1 cellular context compared by ENCODE assay signal in the genomic region with DNA sequence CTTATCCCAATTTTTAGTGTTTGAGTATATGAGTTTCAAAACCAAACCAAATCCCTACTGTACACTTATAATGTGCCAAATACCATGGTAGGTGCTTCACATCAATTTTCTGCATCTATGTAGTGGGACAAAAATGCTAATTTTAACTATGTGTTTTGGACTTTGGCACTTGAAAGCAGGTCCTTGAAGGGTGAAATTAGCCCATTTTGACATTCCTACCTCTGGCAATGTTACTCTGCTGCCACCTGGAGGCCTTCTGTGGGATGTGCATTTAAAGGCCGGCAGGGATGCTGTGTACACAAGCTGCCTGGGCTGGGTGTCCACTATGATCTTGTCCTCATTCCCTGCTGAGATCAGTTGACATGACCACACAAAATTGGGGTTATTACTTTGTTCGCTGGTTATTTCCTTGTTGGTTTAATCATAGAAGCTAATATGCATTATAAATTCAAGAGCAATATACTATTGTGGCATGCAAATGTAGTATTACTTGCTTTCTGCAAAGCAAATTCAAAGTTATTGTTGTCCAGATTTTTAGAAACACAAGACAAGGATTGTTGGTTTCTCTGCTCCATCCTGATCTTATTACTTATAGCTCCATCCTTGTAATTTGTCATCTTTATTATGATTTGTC.
TF ChIP-seq lines count a peak whose summit lies in the region.

No MANE protein-coding gene starts in this region.

TF ChIP-seq in IMR-90, 13 proteins besides CTCF, POLR2A, EP300 and RAD21 (continued from another document):
- TF ChIP-seq, protein P1, sequence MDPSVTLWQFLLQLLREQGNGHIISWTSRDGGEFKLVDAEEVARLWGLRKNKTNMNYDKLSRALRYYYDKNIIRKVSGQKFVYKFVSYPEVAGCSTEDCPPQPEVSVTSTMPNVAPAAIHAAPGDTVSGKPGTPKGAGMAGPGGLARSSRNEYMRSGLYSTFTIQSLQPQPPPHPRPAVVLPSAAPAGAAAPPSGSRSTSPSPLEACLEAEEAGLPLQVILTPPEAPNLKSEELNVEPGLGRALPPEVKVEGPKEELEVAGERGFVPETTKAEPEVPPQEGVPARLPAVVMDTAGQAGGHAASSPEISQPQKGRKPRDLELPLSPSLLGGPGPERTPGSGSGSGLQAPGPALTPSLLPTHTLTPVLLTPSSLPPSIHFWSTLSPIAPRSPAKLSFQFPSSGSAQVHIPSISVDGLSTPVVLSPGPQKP (IDR thresholded peaks at IDR 0.05; ENCODE audit: borderline replicate concordance, low read depth, low read length) = no peak
- no peak for TF ChIP-seq CHD1 (IDR thresholded peaks at IDR 0.05; ENCODE audit: low read depth, low read length)
